In genomic region chr12:109951136-109951535, GRCh38 we compare ENCODE assay signal across 12 cellular contexts. TPM values are rescaled to one million over a fixed set of nuclear protein-coding genes. Genes with fewer than 3 reads are reported as not detected.
DNase-seq lines count a peak whose midpoint lies in the region; ATAC-seq and TF ChIP-seq lines count a peak whose summit lies in the region.
"Had no signal": no experiment of that assay in that cellular context is flagged by ENCODE, and none has a peak within 500 bp of the region (broad histone marks: within the 10 kb centered on the region; RNA-seq: fewer than 3 reads in every experiment).

No MANE protein-coding gene starts in this region.

- H3K9me3 ChIP-seq in right atrium auricular region (no peaks in the 10 kb centered on the region), OCI-LY7 (ENCODE audit: low read length) (no peaks in the 10 kb centered on the region)

- intact Hi-C loops in OCI-LY7 (cut with micrococcal nuclease; ENCODE audit: unreplicated experiment) = no loop called here

- H3K4me1 ChIP-seq in right atrium auricular region (peaks cover 0 to 69% of the 10 kb centered on the region in 2 donors), OCI-LY7 (ENCODE audit: insufficient read depth, low read length, poor library complexity, severe bottlenecking) (peaks cover 4% of the 10 kb centered on the region)

- H3K9me3 Mint-ChIP-seq in activated T-cell treated with anti-CD3 and anti-CD28 coated beads, Interleukin-2, amount 50 U/mL, for 24 hours = no peaks in the 10 kb centered on the region
- H3K9me3 Mint-ChIP-seq in stimulated activated naive B cell treated with anti-CD40 and anti-IgM and Interleukin-4, amounts not matched to agents 10 μg/mL and 1 μg/mL and 100 μg/mL, for 72 hours = no peaks in the 10 kb centered on the region

- H3K4me2 ChIP-seq in OCI-LY7 (ENCODE audit: low read length) = no peak overlapping the region

- H3K27me3 ChIP-seq in right atrium auricular region = no peaks in the 10 kb centered on the region

- H3K27ac Mint-ChIP-seq in activated T-cell treated with anti-CD3 and anti-CD28 coated beads, Interleukin-2, amount 50 U/mL, for 24 hours = peak overlapping the region; percentile 76
- peak overlapping the region; percentile 44 for H3K27ac Mint-ChIP-seq in stimulated activated naive B cell treated with anti-CD40 and anti-IgM and Interleukin-4, amounts not matched to agents 10 μg/mL and 1 μg/mL and 100 μg/mL, for 72 hours

- no peaks in the 10 kb centered on the region for H4K20me1 ChIP-seq in OCI-LY7 (ENCODE audit: insufficient read depth, low read length)

- peak overlapping the region; percentile 75 to 89 for H3K27ac ChIP-seq in right atrium auricular region
- no peak overlapping the region for H3K27ac ChIP-seq in OCI-LY7 (ENCODE audit: low read depth, low read length, poor library complexity, severe bottlenecking)
- H3K27ac ChIP-seq: 22Rv1 had no signal

- peaks cover 34% of the 10 kb centered on the region for H3K4me1 Mint-ChIP-seq in activated T-cell treated with anti-CD3 and anti-CD28 coated beads, Interleukin-2, amount 50 U/mL, for 24 hours (ENCODE audit: low read depth)
- peaks cover 37 to 52% of the 10 kb centered on the region in 2 donors for H3K4me1 Mint-ChIP-seq in stimulated activated naive B cell treated with anti-CD40 and anti-IgM and Interleukin-4, amounts not matched to agents 10 μg/mL and 1 μg/mL and 100 μg/mL, for 72 hours

- no peaks in the 10 kb centered on the region for H3K27me3 Mint-ChIP-seq in activated T-cell treated with anti-CD3 and anti-CD28 coated beads, Interleukin-2, amount 50 U/mL, for 24 hours
- H3K27me3 Mint-ChIP-seq in stimulated activated naive B cell treated with anti-CD40 and anti-IgM and Interleukin-4, amounts not matched to agents 10 μg/mL and 1 μg/mL and 100 μg/mL, for 72 hours = no peaks in the 10 kb centered on the region

- H3K79me2 ChIP-seq in OCI-LY7 (ENCODE audit: insufficient read depth, low read depth, low read length) = no peaks in the 10 kb centered on the region

- no peak overlapping the region for H3K4me3 ChIP-seq in right atrium auricular region
- H3K4me3 ChIP-seq in OCI-LY7 (ENCODE audit: low read depth, low read length, poor library complexity, severe bottlenecking) = no peak overlapping the region

- peaks cover 66% of the 10 kb centered on the region for H3K36me3 ChIP-seq in right atrium auricular region
- peaks cover 95% of the 10 kb centered on the region for H3K36me3 ChIP-seq in OCI-LY7 (ENCODE audit: insufficient read depth, low read length)

- no peak for ATAC-seq in stimulated activated naive B cell treated with anti-CD40 and anti-IgM and Interleukin-4, amounts not matched to agents 10 μg/mL and 1 μg/mL and 100 μg/mL, for 72 hours (replicated peaks)
- ATAC-seq: left colon had no signal

- H3K9me2 ChIP-seq in OCI-LY7 (ENCODE audit: insufficient read depth, low read length) = no peaks in the 10 kb centered on the region

- POLR2A ChIA-PET in OCI-LY7 (lab: Charles Lee) = no interaction called here

- no peak for DNase-seq in activated T-cell treated with anti-CD3 and anti-CD28 coated beads, Interleukin-2, amount 50 U/mL, for 24 hours
- DNase-seq in activated T-cell treated with anti-CD3 and anti-CD28 coated beads, Interleukin-2, amount 50 U/mL, for 48 hours = no peak
- DNase-seq in amniotic epithelial cell (ENCODE audit: low read depth) = peak; percentile 89
- no peak for DNase-seq in right atrium auricular region (ENCODE audit: low spot score)
- no peak for DNase-seq in stimulated activated naive B cell treated with anti-CD40 and anti-IgM and Interleukin-4, amounts not matched to agents 10 μg/mL and 1 μg/mL and 100 μg/mL, for 72 hours
- DNase-seq in middle frontal gyrus (ENCODE audit: extremely low spot score, low spot score) = no peak
- no peak for DNase-seq in NCI-H524 treated with DMSO at 0.1 percent for 48 hours (lab: John Stamatoyannopoulos, UW)
- no peak for DNase-seq in OCI-LY7 (ENCODE audit: low spot score)
- DNase-seq: left colon, NCI-H1930, SIG-M5 had no signal

- H2AFZ ChIP-seq in OCI-LY7 (ENCODE audit: low read length) = no peak overlapping the region

- no TSS peak for BruUV-seq in OCI-LY7 (replicated peaks; lab: Mats Ljungman, UMichigan)

- H3K4me3 Mint-ChIP-seq in activated T-cell treated with anti-CD3 and anti-CD28 coated beads, Interleukin-2, amount 50 U/mL, for 24 hours = no peak overlapping the region
- no peak overlapping the region for H3K4me3 Mint-ChIP-seq in stimulated activated naive B cell treated with anti-CD40 and anti-IgM and Interleukin-4, amounts not matched to agents 10 μg/mL and 1 μg/mL and 100 μg/mL, for 72 hours

- H3K36me3 Mint-ChIP-seq in activated T-cell treated with anti-CD3 and anti-CD28 coated beads, Interleukin-2, amount 50 U/mL, for 24 hours (ENCODE audit: low read depth) = peaks cover 92% of the 10 kb centered on the region
- H3K36me3 Mint-ChIP-seq in stimulated activated naive B cell treated with anti-CD40 and anti-IgM and Interleukin-4, amounts not matched to agents 10 μg/mL and 1 μg/mL and 100 μg/mL, for 72 hours = peaks cover 47 to 73% of the 10 kb centered on the region in 2 donors

- TF ChIP-seq CTCF in right atrium auricular region (IDR thresholded peaks at IDR 0.05) (no peak), OCI-LY7 (conservative IDR thresholded peaks at IDR 0.05; ENCODE audit: low read length) (no peak)

- CTCF ChIA-PET in OCI-LY7 (lab: Charles Lee; ENCODE audit: unreplicated experiment) = no interaction called here

RNA-seq across cellular contexts. Expression of gene GIT2, which starts 45.0 kb away (rescaled TPM):
- total RNA-seq in right atrium auricular region = 10 to 100 TPM; 24.8 to 26.8 TPM
- total RNA-seq in OCI-LY7 (2014; rRNA removed; shearing (Covaris generic)) = 57.1 and 60.6 TPM in 2 replicates
- 123 and 124 TPM in 2 replicates for total RNA-seq in OCI-LY7 (2022)

RNA-seq across cellular contexts. Expression of gene ANKRD13A, which starts 48.1 kb away (rescaled TPM):
- total RNA-seq in right atrium auricular region = 10 to 100 TPM; 26.0 to 31.8 TPM
- total RNA-seq in OCI-LY7 (2014; rRNA removed; shearing (Covaris generic)) = 135 and 140 TPM in 2 replicates
- 208 and 216 TPM in 2 replicates for total RNA-seq in OCI-LY7 (2022)

RNA-seq across cellular contexts. Expression of gene TCHP, which starts 51.1 kb away (rescaled TPM):
- total RNA-seq in right atrium auricular region = 1 to 10 TPM; 6.4 to 9.4 TPM
- total RNA-seq in OCI-LY7 (2014; rRNA removed; shearing (Covaris generic)) = 13.3 and 15.0 TPM in 2 replicates
- total RNA-seq in OCI-LY7 (2022) = 28.2 and 29.8 TPM in 2 replicates

Comparison
In these comparisons a context has a peak if more than half of its experiments do, and no peak if none do; other contexts are left out.
1. RNA of gene ANKRD13A, which starts 48.1 kb away (total RNA-seq): 135 to 216 TPM in OCI-LY7; 26.0 to 31.8 TPM in right atrium auricular region; every median in the first group is over 4 times any median in the second.